Comparison of ENCODE assay signal across 1 cellular context in the genomic region with DNA sequence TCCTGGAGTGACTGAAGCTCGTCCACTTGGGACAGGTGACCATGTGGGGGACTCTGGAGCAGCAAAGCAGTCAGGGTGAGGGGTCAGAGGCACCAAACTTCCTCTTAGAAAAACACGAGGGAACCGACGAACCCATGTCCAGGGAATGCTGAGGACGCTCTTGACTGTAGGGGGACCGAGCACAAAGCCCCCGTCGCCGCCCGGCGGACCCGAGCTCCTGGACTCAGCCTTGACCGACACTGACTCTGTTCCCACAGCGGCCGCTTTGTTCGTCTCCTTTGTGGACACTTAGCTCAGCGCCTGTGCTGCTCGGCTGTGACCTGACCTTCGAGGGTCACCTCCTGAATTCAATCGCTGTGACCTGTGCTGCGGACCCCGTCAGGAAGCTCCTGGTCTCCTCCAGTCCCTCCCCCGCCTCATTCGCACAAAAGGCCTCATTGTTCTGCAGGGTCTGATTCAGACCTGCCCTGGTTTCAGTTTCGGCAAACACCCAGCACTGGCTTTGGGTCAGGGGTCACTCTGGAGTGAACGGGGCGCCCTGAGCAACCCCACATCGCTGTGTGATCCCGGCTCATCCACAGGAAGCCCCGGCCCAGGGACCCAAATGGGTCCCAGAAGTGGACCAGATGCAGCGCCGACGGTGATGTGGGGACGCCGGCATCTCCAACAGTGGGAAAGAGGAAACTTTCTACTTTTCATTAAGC.
TF ChIP-seq lines count a peak whose summit lies in the region.

No MANE protein-coding gene starts in this region.

TF ChIP-seq in HepG2, 621 proteins besides CTCF, POLR2A, EP300 and RAD21 (continued from another document and continues in another):
- peak; percentile 83; the same call in 1 of the 2 replicates for TF ChIP-seq BCL3 (CRISPR knock-in tag; IDR thresholded peaks at IDR 0.05)
- peak; percentile 68; the same call in 1 of the 2 replicates for TF ChIP-seq ZBTB42 (CRISPR knock-in tag; IDR thresholded peaks at IDR 0.05)
- TF ChIP-seq TBX3 (IDR thresholded peaks at IDR 0.05; ENCODE audit: borderline replicate concordance) = peak; percentile 95
- TF ChIP-seq ZSCAN31 (CRISPR knock-in tag; IDR thresholded peaks at IDR 0.05; ENCODE audit: low read depth) = peak; percentile 87
- TF ChIP-seq ZNF746 (CRISPR knock-in tag; IDR thresholded peaks at IDR 0.05) = peak; percentile 98
- peak; percentile 61; the same call in 1 of the 2 replicates for TF ChIP-seq RBAK (CRISPR knock-in tag; IDR thresholded peaks at IDR 0.05)
- peak; percentile 49 for TF ChIP-seq ZBTB21 (CRISPR knock-in tag; IDR thresholded peaks at IDR 0.05)
- TF ChIP-seq ZNF605 (CRISPR knock-in tag; IDR thresholded peaks at IDR 0.05) = peak; percentile 96
- 0 out of 2 replicates have a peak, but pooled peaks have one; percentile 11 for TF ChIP-seq FOXM1 (CRISPR knock-in tag; IDR thresholded peaks at IDR 0.05)
- TF ChIP-seq ZKSCAN1 (IDR thresholded peaks at IDR 0.05; ENCODE audit: low read length) = peak; percentile 33; the same call in 1 of the 2 replicates
- TF ChIP-seq, protein P1, sequence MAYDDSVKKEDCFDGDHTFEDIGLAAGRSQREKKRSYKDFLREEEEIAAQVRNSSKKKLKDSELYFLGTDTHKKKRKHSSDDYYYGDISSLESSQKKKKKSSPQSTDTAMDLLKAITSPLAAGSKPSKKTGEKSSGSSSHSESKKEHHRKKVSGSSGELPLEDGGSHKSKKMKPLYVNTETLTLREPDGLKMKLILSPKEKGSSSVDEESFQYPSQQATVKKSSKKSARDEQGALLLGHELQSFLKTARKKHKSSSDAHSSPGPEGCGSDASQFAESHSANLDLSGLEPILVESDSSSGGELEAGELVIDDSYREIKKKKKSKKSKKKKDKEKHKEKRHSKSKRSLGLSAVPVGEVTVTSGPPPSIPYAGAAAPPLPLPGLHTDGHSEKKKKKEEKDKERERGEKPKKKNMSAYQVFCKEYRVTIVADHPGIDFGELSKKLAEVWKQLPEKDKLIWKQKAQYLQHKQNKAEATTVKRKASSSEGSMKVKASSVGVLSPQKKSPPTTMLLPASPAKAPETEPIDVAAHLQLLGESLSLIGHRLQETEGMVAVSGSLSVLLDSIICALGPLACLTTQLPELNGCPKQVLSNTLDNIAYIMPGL (CRISPR knock-in tag; IDR thresholded peaks at IDR 0.05; ENCODE audit: borderline replicate concordance in 1 of 2, low read depth in 1 of 2) = peak; percentile 52 to 82
- TF ChIP-seq ZNF556 (CRISPR knock-in tag; IDR thresholded peaks at IDR 0.05; ENCODE audit: borderline replicate concordance) = peak; percentile 95
- peak; percentile 78; the same call in 1 of the 2 replicates for TF ChIP-seq SIX1 (CRISPR knock-in tag; IDR thresholded peaks at IDR 0.05; ENCODE audit: borderline replicate concordance)
- peak; percentile 85 for TF ChIP-seq ZZZ3 (CRISPR knock-in tag; IDR thresholded peaks at IDR 0.05; ENCODE audit: borderline replicate concordance)
- TF ChIP-seq CBX1 (IDR thresholded peaks at IDR 0.05; ENCODE audit: low read depth) = peak; percentile 83
- peak; percentile 29; the same call in 1 of the 2 replicates for TF ChIP-seq ATF1 (CRISPR knock-in tag; IDR thresholded peaks at IDR 0.05)
- peak; percentile 100 for TF ChIP-seq ZNF292 (CRISPR knock-in tag; IDR thresholded peaks at IDR 0.05; ENCODE audit: borderline replicate concordance, low read depth)
- TF ChIP-seq, protein P2, sequence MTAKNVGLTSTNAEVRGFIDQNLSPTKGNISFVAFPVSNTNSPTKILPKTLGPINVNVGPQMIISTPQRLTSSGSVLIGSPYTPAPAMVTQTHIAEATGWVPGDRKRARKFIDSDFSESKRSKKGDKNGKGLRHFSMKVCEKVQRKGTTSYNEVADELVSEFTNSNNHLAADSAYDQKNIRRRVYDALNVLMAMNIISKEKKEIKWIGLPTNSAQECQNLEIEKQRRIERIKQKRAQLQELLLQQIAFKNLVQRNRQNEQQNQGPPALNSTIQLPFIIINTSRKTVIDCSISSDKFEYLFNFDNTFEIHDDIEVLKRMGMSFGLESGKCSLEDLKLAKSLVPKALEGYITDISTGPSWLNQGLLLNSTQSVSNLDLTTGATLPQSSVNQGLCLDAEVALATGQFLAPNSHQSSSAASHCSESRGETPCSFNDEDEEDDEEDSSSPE (CRISPR knock-in tag; IDR thresholded peaks at IDR 0.05) = peak; percentile 79; the same call in 1 of the 2 replicates
- TF ChIP-seq SRSF1 (optimal IDR thresholded peaks at IDR 0.05; ENCODE audit: low read depth, low read length) = peak; percentile 94
- TF ChIP-seq, protein P3, sequence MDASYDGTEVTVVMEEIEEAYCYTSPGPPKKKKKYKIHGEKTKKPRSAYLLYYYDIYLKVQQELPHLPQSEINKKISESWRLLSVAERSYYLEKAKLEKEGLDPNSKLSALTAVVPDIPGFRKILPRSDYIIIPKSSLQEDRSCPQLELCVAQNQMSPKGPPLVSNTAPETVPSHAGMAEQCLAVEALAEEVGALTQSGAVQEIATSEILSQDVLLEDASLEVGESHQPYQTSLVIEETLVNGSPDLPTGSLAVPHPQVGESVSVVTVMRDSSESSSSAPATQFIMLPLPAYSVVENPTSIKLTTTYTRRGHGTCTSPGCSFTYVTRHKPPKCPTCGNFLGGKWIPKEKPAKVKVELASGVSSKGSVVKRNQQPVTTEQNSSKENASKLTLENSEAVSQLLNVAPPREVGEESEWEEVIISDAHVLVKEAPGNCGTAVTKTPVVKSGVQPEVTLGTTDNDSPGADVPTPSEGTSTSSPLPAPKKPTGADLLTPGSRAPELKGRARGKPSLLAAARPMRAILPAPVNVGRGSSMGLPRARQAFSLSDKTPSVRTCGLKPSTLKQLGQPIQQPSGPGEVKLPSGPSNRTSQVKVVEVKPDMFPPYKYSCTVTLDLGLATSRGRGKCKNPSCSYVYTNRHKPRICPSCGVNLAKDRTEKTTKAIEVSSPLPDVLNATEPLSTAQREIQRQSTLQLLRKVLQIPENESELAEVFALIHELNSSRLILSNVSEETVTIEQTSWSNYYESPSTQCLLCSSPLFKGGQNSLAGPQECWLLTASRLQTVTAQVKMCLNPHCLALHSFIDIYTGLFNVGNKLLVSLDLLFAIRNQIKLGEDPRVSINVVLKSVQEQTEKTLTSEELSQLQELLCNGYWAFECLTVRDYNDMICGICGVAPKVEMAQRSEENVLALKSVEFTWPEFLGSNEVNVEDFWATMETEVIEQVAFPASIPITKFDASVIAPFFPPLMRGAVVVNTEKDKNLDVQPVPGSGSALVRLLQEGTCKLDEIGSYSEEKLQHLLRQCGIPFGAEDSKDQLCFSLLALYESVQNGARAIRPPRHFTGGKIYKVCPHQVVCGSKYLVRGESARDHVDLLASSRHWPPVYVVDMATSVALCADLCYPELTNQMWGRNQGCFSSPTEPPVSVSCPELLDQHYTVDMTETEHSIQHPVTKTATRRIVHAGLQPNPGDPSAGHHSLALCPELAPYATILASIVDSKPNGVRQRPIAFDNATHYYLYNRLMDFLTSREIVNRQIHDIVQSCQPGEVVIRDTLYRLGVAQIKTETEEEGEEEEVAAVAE (CRISPR knock-in tag; IDR thresholded peaks at IDR 0.05; ENCODE audit: borderline replicate concordance) = peak; percentile 33; the same call in 1 of the 2 replicates
- TF ChIP-seq SNAI1 (CRISPR knock-in tag; IDR thresholded peaks at IDR 0.05; ENCODE audit: borderline replicate concordance) = peak; percentile 96; the same call in 1 of the 2 replicates
- TF ChIP-seq, protein P4, sequence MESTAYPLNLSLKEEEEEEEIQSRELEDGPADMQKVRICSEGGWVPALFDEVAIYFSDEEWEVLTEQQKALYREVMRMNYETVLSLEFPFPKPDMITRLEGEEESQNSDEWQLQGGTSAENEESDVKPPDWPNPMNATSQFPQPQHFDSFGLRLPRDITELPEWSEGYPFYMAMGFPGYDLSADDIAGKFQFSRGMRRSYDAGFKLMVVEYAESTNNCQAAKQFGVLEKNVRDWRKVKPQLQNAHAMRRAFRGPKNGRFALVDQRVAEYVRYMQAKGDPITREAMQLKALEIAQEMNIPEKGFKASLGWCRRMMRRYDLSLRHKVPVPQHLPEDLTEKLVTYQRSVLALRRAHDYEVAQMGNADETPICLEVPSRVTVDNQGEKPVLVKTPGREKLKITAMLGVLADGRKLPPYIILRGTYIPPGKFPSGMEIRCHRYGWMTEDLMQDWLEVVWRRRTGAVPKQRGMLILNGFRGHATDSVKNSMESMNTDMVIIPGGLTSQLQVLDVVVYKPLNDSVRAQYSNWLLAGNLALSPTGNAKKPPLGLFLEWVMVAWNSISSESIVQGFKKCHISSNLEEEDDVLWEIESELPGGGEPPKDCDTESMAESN (CRISPR knock-in tag; conservative IDR thresholded peaks at IDR 0.05) = peak; percentile 91
- peak; percentile 94 for TF ChIP-seq ATF2 (CRISPR knock-in tag; IDR thresholded peaks at IDR 0.05)
- peak; percentile 97 for TF ChIP-seq MED13 (CRISPR knock-in tag; IDR thresholded peaks at IDR 0.05)
- 0 out of 2 replicates have a peak, but pooled peaks have one; percentile 33 for TF ChIP-seq ZNF839 (CRISPR knock-in tag; IDR thresholded peaks at IDR 0.05; ENCODE audit: borderline replicate concordance)
- peak; percentile 96 for TF ChIP-seq NR2C2 (CRISPR knock-in tag; IDR thresholded peaks at IDR 0.05; ENCODE audit: borderline replicate concordance)
- TF ChIP-seq, protein P5, sequence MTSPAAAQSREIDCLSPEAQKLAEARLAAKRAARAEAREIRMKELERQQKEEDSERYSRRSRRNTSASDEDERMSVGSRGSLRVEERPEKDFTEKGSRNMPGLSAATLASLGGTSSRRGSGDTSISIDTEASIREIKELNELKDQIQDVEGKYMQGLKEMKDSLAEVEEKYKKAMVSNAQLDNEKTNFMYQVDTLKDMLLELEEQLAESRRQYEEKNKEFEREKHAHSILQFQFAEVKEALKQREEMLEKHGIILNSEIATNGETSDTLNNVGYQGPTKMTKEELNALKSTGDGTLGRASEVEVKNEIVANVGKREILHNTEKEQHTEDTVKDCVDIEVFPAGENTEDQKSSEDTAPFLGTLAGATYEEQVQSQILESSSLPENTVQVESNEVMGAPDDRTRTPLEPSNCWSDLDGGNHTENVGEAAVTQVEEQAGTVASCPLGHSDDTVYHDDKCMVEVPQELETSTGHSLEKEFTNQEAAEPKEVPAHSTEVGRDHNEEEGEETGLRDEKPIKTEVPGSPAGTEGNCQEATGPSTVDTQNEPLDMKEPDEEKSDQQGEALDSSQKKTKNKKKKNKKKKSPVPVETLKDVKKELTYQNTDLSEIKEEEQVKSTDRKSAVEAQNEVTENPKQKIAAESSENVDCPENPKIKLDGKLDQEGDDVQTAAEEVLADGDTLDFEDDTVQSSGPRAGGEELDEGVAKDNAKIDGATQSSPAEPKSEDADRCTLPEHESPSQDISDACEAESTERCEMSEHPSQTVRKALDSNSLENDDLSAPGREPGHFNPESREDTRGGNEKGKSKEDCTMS (CRISPR knock-in tag; conservative IDR thresholded peaks at IDR 0.05) = peak; percentile 85; the same call in 1 of the 2 replicates
- TF ChIP-seq ONECUT2 (CRISPR knock-in tag; IDR thresholded peaks at IDR 0.05) = peak; percentile 65; the same call in 1 of the 2 replicates
- peak; percentile 48 for TF ChIP-seq STAG1 (CRISPR knock-in tag; IDR thresholded peaks at IDR 0.05)
- TF ChIP-seq SRY (CRISPR knock-in tag; IDR thresholded peaks at IDR 0.05) = peak; percentile 24; the same call in 1 of the 2 replicates
- peak; percentile 51 for TF ChIP-seq HNRNPLL (IDR thresholded peaks at IDR 0.05; ENCODE audit: low read depth, low read length, poor library complexity, severe bottlenecking)
- TF ChIP-seq, protein P6, sequence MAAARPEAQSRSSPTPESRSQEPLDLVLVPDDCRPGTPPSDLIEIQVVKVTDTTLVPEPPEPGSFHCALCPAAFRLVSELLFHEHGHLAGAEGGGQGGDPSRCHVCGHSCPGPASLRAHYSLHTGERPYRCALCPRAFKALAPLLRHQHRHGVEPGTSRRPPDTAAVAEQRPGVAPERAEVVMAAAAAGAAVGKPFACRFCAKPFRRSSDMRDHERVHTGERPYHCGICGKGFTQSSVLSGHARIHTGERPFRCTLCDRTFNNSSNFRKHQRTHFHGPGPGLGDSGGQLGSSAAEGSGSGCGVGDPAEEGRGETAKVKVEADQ (CRISPR knock-in tag; IDR thresholded peaks at IDR 0.05; ENCODE audit: borderline replicate concordance) = peak; percentile 78; the same call in 1 of the 2 replicates
- TF ChIP-seq ZNF430 (CRISPR knock-in tag; IDR thresholded peaks at IDR 0.05) = peak; percentile 39; the same call in 1 of the 2 replicates
- peak; percentile 39; the same call in 1 of the 2 replicates for TF ChIP-seq ZNF33B (CRISPR knock-in tag; IDR thresholded peaks at IDR 0.05)
